ENCODE assay signal across 29 cellular contexts in the genomic region with DNA sequence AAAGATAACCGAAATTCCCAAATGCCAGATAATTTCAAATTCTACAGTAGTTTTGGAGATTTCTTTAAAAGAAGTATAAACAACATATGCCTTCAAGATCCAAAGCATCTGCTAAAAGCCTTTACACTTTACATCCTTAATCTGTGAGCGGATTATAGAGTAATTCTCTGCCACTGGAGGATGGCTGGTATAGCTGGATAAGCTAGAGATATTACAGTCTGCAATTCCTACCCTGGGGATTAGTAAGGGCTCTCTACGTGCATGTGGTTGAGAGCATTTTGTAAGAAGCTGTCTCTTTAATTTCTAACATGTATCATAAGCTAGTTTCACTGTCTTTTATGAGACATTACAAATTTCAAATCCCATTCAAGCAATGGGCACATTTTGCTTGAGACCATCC.
"Had no signal": no experiment of that assay in that cellular context is flagged by ENCODE, and none has a peak within 500 bp of the region (broad histone marks: within the 10 kb centered on the region; RNA-seq: fewer than 3 reads in every experiment).

No MANE protein-coding gene starts in this region.

- DNase-seq: islet precursor cell; left ventricle myocardium inferior; mesendoderm; naive B cell; natural killer cell; nephron progenitor cell; occipital lobe; ovary; retina; right cardiac atrium; stimulated activated CD4-positive, alpha-beta T cell treated with anti-CD3 and anti-CD28 coated beads, Interleukin-1b, Interleukin-23, amount 100 ng/mL, for 48 hours; stimulated activated CD4-positive, alpha-beta T cell treated with anti-CD3 and anti-CD28 coated beads, Interleukin-2, amount 100 ng/mL, for 48 hours; stimulated activated CD4-positive, alpha-beta T cell treated with anti-CD3 and anti-CD28 coated beads, Interleukin-4, amount 100 ng/mL, for 4 hours; stimulated activated CD8-positive, alpha-beta memory T cell treated with anti-CD3 and anti-CD28 coated beads, Interleukin-4, amount 100 ng/mL, for 48 hours; stimulated activated naive CD4-positive, alpha-beta T cell treated with Interleukin-2 at 50 U/mL for 16 hours; stimulated activated naive CD8-positive, alpha-beta T cell treated with anti-CD3 and anti-CD28 coated beads, Interleukin-15, amount 100 ng/mL, for 72 hours; substantia nigra; uterus had no signal

- H3K27ac ChIP-seq: hepatocyte, left ventricle myocardium inferior, neural progenitor cell, neutrophil, ovary, skin epidermis, tibial nerve, uterus had no signal

- H3K27ac Mint-ChIP-seq: mesothelial cell of epicardium; naive B cell; natural killer cell; nephron progenitor cell; neural progenitor cell; progenitor cell of endocrine pancreas; stimulated activated memory B cell treated with anti-CD40 and anti-IgM and Interleukin-4, amounts not matched to agents 10 μg/mL and 1 μg/mL and 100 μg/mL, for 72 hours; stimulated activated naive CD8-positive, alpha-beta T cell treated with anti-CD3 and anti-CD28 coated beads, Interleukin-15, amount 100 ng/mL, for 72 hours; type B pancreatic cell had no signal

- H3K27me3 ChIP-seq: hepatocyte, neural progenitor cell, neutrophil, ovary, tibial nerve, uterus had no signal

- H3K4me3 Mint-ChIP-seq: mesothelial cell of epicardium; naive B cell; natural killer cell; nephron progenitor cell; neural progenitor cell; stimulated activated memory B cell treated with anti-CD40 and anti-IgM and Interleukin-4, amounts not matched to agents 10 μg/mL and 1 μg/mL and 100 μg/mL, for 72 hours; stimulated activated naive CD8-positive, alpha-beta T cell treated with anti-CD3 and anti-CD28 coated beads, Interleukin-15, amount 100 ng/mL, for 72 hours; type B pancreatic cell had no signal

- H3K9me3 Mint-ChIP-seq: natural killer cell had no signal

- H3K27me3 Mint-ChIP-seq: progenitor cell of endocrine pancreas; stimulated activated memory B cell treated with anti-CD40 and anti-IgM and Interleukin-4, amounts not matched to agents 10 μg/mL and 1 μg/mL and 100 μg/mL, for 72 hours; stimulated activated naive CD8-positive, alpha-beta T cell treated with anti-CD3 and anti-CD28 coated beads, Interleukin-15, amount 100 ng/mL, for 72 hours; type B pancreatic cell had no signal

- H3K36me3 ChIP-seq: left ventricle myocardium inferior, neural progenitor cell, neutrophil, ovary, tibial nerve, uterus had no signal

- H3K4me1 ChIP-seq: left ventricle myocardium inferior, neural progenitor cell, tibial nerve, uterus had no signal

- H3K4me3 ChIP-seq: hepatocyte, left ventricle myocardium inferior, lung, neural progenitor cell, ovary, skin epidermis, tibial nerve, uterus had no signal

- ATAC-seq: natural killer cell; right cardiac atrium; sciatic nerve; stimulated activated memory B cell treated with anti-CD40 and anti-IgM and Interleukin-4, amounts not matched to agents 10 μg/mL and 1 μg/mL and 100 μg/mL, for 72 hours; stimulated activated naive CD8-positive, alpha-beta T cell treated with anti-CD3 and anti-CD28 coated beads, Interleukin-15, amount 100 ng/mL, for 72 hours had no signal

- H3K36me3 Mint-ChIP-seq: naive B cell; natural killer cell; neural progenitor cell; stimulated activated memory B cell treated with anti-CD40 and anti-IgM and Interleukin-4, amounts not matched to agents 10 μg/mL and 1 μg/mL and 100 μg/mL, for 72 hours; type B pancreatic cell had no signal

- H3K4me1 Mint-ChIP-seq: naive B cell; natural killer cell; neural progenitor cell; stimulated activated memory B cell treated with anti-CD40 and anti-IgM and Interleukin-4, amounts not matched to agents 10 μg/mL and 1 μg/mL and 100 μg/mL, for 72 hours; stimulated activated naive CD8-positive, alpha-beta T cell treated with anti-CD3 and anti-CD28 coated beads, Interleukin-15, amount 100 ng/mL, for 72 hours had no signal

- H3K9me3 ChIP-seq: neutrophil, ovary, tibial nerve, uterus had no signal
